ENCODE assay signal across 21 cellular contexts in genomic region chr1:100287162-100287561, GRCh38. TPM values are rescaled to one million over a fixed set of nuclear protein-coding genes. Genes with fewer than 3 reads are reported as not detected.
DNase-seq lines count a peak whose midpoint lies in the region; ATAC-seq, FAIRE-seq and TF ChIP-seq lines count a peak whose summit lies in the region.
"Had no signal": no experiment of that assay in that cellular context is flagged by ENCODE, and none has a peak within 500 bp of the region (broad histone marks: within the 10 kb centered on the region; RNA-seq: fewer than 3 reads in every experiment).

No MANE protein-coding gene starts in this region.

- dilution Hi-C loops in IMR-90 (cut with HindIII; ENCODE audit: low sequenced_read_pairs, unreplicated experiment), result no loop called here

- H3K27me3 ChIP-seq in HepG2 (ENCODE audit: control insufficient read depth in 1 of 2, insufficient read depth in 2 of 2, low read length in 2 of 2) (no peaks in the 10 kb centered on the region), right lobe of liver (no peaks in the 10 kb centered on the region), IMR-90 (ENCODE audit: control insufficient read depth, insufficient read depth, low read length) (no peaks in the 10 kb centered on the region), H1 (replicated peaks in 1 of 4; ENCODE audit: control insufficient read depth in 3 of 4, extremely low read depth in 1 of 4, insufficient read depth in 3 of 4, low read length in 3 of 4) (no peaks in the 10 kb centered on the region), HAP-1 (ENCODE audit: low read depth) (no peaks in the 10 kb centered on the region)
- H3K27me3 ChIP-seq: BLaER1 treated with 17β-estradiol and CSF1 and Interleukin-3, amounts not matched to agents 10 nM and 100 nM had no signal

- H4K20me1 ChIP-seq in HepG2 (ENCODE audit: insufficient read depth, low read length), result no peaks in the 10 kb centered on the region
- H4K20me1 ChIP-seq in IMR-90 (ENCODE audit: insufficient read depth, low read length), result no peaks in the 10 kb centered on the region
- peaks cover 0 to 2% of the 10 kb centered on the region in 2 experiments for H4K20me1 ChIP-seq in H1 (replicated peaks in 1 of 2; ENCODE audit: control insufficient read depth in 1 of 2, insufficient read depth in 2 of 2, low read length in 2 of 2)
- H4K20me1 ChIP-seq in OCI-LY7 (ENCODE audit: insufficient read depth, low read length), result no peaks in the 10 kb centered on the region

- no peaks in the 10 kb centered on the region for H3K9me1 ChIP-seq in IMR-90 (ENCODE audit: insufficient read depth, low read length)

- H3K18ac ChIP-seq in IMR-90 (ENCODE audit: low read depth, low read length) (no peak overlapping the region), H1 (ENCODE audit: extremely low read depth, low read length) (no peak overlapping the region)

- H3K4me3 ChIP-seq in HepG2 (replicated peaks in 1 of 3; ENCODE audit: insufficient read depth in 1 of 3, low read depth in 2 of 3, low read length in 3 of 3) (no peak overlapping the region), right lobe of liver (no peak overlapping the region), IMR-90 (ENCODE audit: insufficient read depth, low read depth, low read length) (no peak overlapping the region), H1 (ENCODE audit: extremely low read depth in 1 of 4, insufficient read depth in 2 of 4, low read depth in 3 of 4, low read length in 4 of 4) (no peak overlapping the region), HAP-1 (no peak overlapping the region), OCI-LY7 (ENCODE audit: low read depth, low read length, poor library complexity, severe bottlenecking) (no peak overlapping the region)
- H3K4me3 ChIP-seq: BLaER1 treated with 17β-estradiol and CSF1 and Interleukin-3, amounts not matched to agents 10 nM and 100 nM had no signal

- H3K4ac ChIP-seq in IMR-90 (ENCODE audit: low read depth, low read length) (no peak overlapping the region), H1 (replicated peaks; ENCODE audit: insufficient read length, low read depth, low read length) (no peak overlapping the region)

- BruUV-seq in HepG2 (replicated peaks; lab: Mats Ljungman, UMichigan), result no TSS peak
- no TSS peak for BruUV-seq in IMR-90 (replicated peaks; lab: Mats Ljungman, UMichigan)
- no TSS peak for BruUV-seq in OCI-LY7 (replicated peaks; lab: Mats Ljungman, UMichigan)

- H2BK120ac ChIP-seq in IMR-90 (ENCODE audit: low read depth, low read length) (no peak overlapping the region), H1 (replicated peaks; ENCODE audit: low read depth, low read length) (no peak overlapping the region)

- H2AK5ac ChIP-seq in IMR-90 (ENCODE audit: low read depth, low read length) (no peak overlapping the region), H1 (ENCODE audit: low read depth, low read length) (no peak overlapping the region)

- no peak overlapping the region for H4K5ac ChIP-seq in IMR-90 (ENCODE audit: low read depth, low read length)
- H4K5ac ChIP-seq in H1 (ENCODE audit: insufficient read length, low read depth, low read length), result no peak overlapping the region

- no peak for TF ChIP-seq POLR2A in HepG2 (IDR thresholded peaks at IDR 0.05; ENCODE audit: insufficient read depth in 1 of 2, low read depth in 2 of 2, low read length in 2 of 2)
- no peak for TF ChIP-seq POLR2A in right lobe of liver (IDR thresholded peaks at IDR 0.05)
- TF ChIP-seq POLR2A in IMR-90 (IDR thresholded peaks at IDR 0.05; ENCODE audit: low read depth, low read length), result no peak
- TF ChIP-seq POLR2A in H1 (IDR thresholded peaks at IDR 0.05; ENCODE audit: control extremely low read depth in 1 of 2, low read depth in 2 of 2, low read length in 2 of 2), result no peak

- WGBS in HepG2 (ENCODE audit: low lambda C conversion rate), result 97% methylated on average over 3 of the region's 3 CpGs
- WGBS in right lobe of liver (ENCODE audit: insufficient coverage, low coverage, low lambda C conversion rate, missing lambda C conversion rate), result 98% methylated on average over 3 of the region's 3 CpGs
- WGBS in IMR-90 (ENCODE audit: extremely low coverage in 2 of 2, insufficient read length in 1 of 2), 2 experiments, result no CpG with 5 or more reads among the region's 3 CpGs
- WGBS in H1 (ENCODE audit: extremely low coverage in 1 of 2, insufficient coverage in 1 of 2, insufficient read length in 1 of 2, insufficient replicate concordance in 2 of 2, low coverage in 1 of 2, low lambda C conversion rate in 2 of 2, missing lambda C conversion rate in 1 of 2), 2 experiments, result 98% methylated on average over 3 of the region's 3 CpGs; no CpG with 5 or more reads in 1 of the 2 experiments

- TF ChIP-seq EP300 in HepG2 (IDR thresholded peaks at IDR 0.05; ENCODE audit: low read depth in 2 of 2, low read length in 2 of 2) (no peak), HepG2 (CRISPR knock-in tag; IDR thresholded peaks at IDR 0.05; ENCODE audit: borderline replicate concordance) (no peak), H1 (IDR thresholded peaks at IDR 0.05; ENCODE audit: borderline replicate concordance in 1 of 2, low read depth in 2 of 2, low read length in 2 of 2) (no peak)

- H3K79me2 ChIP-seq in HepG2 (ENCODE audit: insufficient read depth, low read length) (no peaks in the 10 kb centered on the region), H1 (ENCODE audit: control insufficient read depth in 1 of 2, insufficient read depth in 2 of 2, low read length in 2 of 2) (no peaks in the 10 kb centered on the region), OCI-LY7 (ENCODE audit: insufficient read depth, low read depth, low read length) (no peaks in the 10 kb centered on the region)

- H3K4me2 ChIP-seq in HepG2 (ENCODE audit: low read depth, low read length) (no peak overlapping the region), IMR-90 (ENCODE audit: low read depth, low read length) (no peak overlapping the region), H1 (ENCODE audit: insufficient read depth in 1 of 2, low read depth in 2 of 2, low read length in 2 of 2) (no peak overlapping the region), OCI-LY7 (ENCODE audit: low read length) (no peak overlapping the region)
- H3K4me2 ChIP-seq: BLaER1 treated with 17β-estradiol and CSF1 and Interleukin-3, amounts not matched to agents 10 nM and 100 nM had no signal

- in situ Hi-C loops in HepG2 (cut with HindIII; ENCODE audit: extremely low pct_ligation_motif_present, low pct_unique_long_range_greater_than_20kb), result no loop called here
- in situ Hi-C loops in IMR-90 (cut with MboI; ENCODE audit: low sequenced_read_pairs), result no loop called here
- in situ Hi-C loops in HAP-1 (cut with MboI; ENCODE audit: low sequenced_read_pairs), result no loop called here

- H3K23me2 ChIP-seq in H1 (ENCODE audit: low read depth, low read length), result no peaks in the 10 kb centered on the region

- H4K8ac ChIP-seq in IMR-90 (ENCODE audit: low read depth in 2 of 2, low read length in 2 of 2), result no peak overlapping the region
- no peak overlapping the region for H4K8ac ChIP-seq in H1 (ENCODE audit: extremely low read depth, insufficient read depth, low read length)

- TF ChIP-seq RAD21 in HepG2 (CRISPR knock-in tag; IDR thresholded peaks at IDR 0.05), result no peak
- TF ChIP-seq RAD21 in IMR-90 (IDR thresholded peaks at IDR 0.05; ENCODE audit: low read length), result no peak
- TF ChIP-seq RAD21 in H1 (IDR thresholded peaks at IDR 0.05 in 1 of 2, conservative IDR thresholded peaks at IDR 0.05 in 1 of 2; ENCODE audit: low read depth in 2 of 2, low read length in 2 of 2), result no peak

- H3K79me1 ChIP-seq in IMR-90 (ENCODE audit: low read depth in 1 of 2, low read length in 2 of 2) (peaks cover 3 to 5% of the 10 kb centered on the region in 2 experiments; a peak in 3 of 4 replicates), H1 (ENCODE audit: low read depth, low read length) (no peaks in the 10 kb centered on the region)

- H3K23ac ChIP-seq in IMR-90 (ENCODE audit: low read depth, low read length) (no peak overlapping the region), H1 (ENCODE audit: insufficient read length) (no peak overlapping the region)

- POLR2A ChIA-PET in HepG2 (lab: Yijun Ruan, JAX), result no interaction called here
- POLR2A ChIA-PET in IMR-90 (lab: Charles Lee; ENCODE audit: unreplicated experiment), result interaction anchor here (0.6 to 0.7 kb wide), 2 partner anchors 21 to 514 kb away, joined by 3 read pairs; no protein-coding TSS in a partner anchor
- POLR2A ChIA-PET in H1 (lab: Charles Lee; ENCODE audit: partially characterized antibody), result no interaction called here
- POLR2A ChIA-PET in OCI-LY7 (lab: Charles Lee), result interaction anchor here (0.7 to 1.7 kb wide), 7 partner anchors 9 to 314 kb away, joined by 3 to 5 read pairs (median 3); no protein-coding TSS in a partner anchor

- H4K91ac ChIP-seq in IMR-90 (ENCODE audit: insufficient read depth, low read depth, low read length), result no peak overlapping the region
- no peak overlapping the region for H4K91ac ChIP-seq in H1 (replicated peaks; ENCODE audit: insufficient read length, low read length)

- no peak for FAIRE-seq in HepG2 (lab: Jason Lieb, UNC)
- FAIRE-seq in H1 (lab: Jason Lieb, UNC), result no peak
- FAIRE-seq: D721Med, G401.6, GM12891, GM19239 had no signal

- H3K9ac ChIP-seq in HepG2 (ENCODE audit: insufficient read depth, low read depth, low read length) (no peak overlapping the region), IMR-90 (ENCODE audit: low read depth, low read length) (no peak overlapping the region), H1 (replicated peaks in 1 of 4; ENCODE audit: extremely low read depth in 1 of 4, low read depth in 3 of 4, low read length in 3 of 4) (no peak overlapping the region)
- H3K9ac ChIP-seq: BLaER1 treated with 17β-estradiol and CSF1 and Interleukin-3, amounts not matched to agents 10 nM and 100 nM had no signal

- no peak overlapping the region for H2BK5ac ChIP-seq in IMR-90 (ENCODE audit: low read depth, low read length, poor library complexity, severe bottlenecking)
- H2BK5ac ChIP-seq in H1 (ENCODE audit: low read depth, low read length), result no peak overlapping the region

- no peaks in the 10 kb centered on the region for H3K9me3 ChIP-seq in HepG2 (ENCODE audit: low read length)
- no peaks in the 10 kb centered on the region for H3K9me3 ChIP-seq in right lobe of liver
- no peaks in the 10 kb centered on the region for H3K9me3 ChIP-seq in IMR-90 (ENCODE audit: control insufficient read depth, insufficient read depth, low read length)
- no peaks in the 10 kb centered on the region for H3K9me3 ChIP-seq in H1 (ENCODE audit: insufficient read depth in 2 of 2, low read depth in 1 of 2, low read length in 1 of 2)
- H3K9me3 ChIP-seq in HAP-1, result no peaks in the 10 kb centered on the region
- H3K9me3 ChIP-seq in OCI-LY7 (ENCODE audit: low read length), result no peaks in the 10 kb centered on the region
- H3K9me3 ChIP-seq: BLaER1 treated with 17β-estradiol and CSF1 and Interleukin-3, amounts not matched to agents 10 nM and 100 nM; Caco-2 had no signal

- no peaks in the 10 kb centered on the region for H3K9me2 ChIP-seq in OCI-LY7 (ENCODE audit: insufficient read depth, low read length)

- H3K27ac ChIP-seq in HepG2 (ENCODE audit: extremely low read length, insufficient read depth, low read length) (no peak overlapping the region), right lobe of liver (no peak overlapping the region), IMR-90 (ENCODE audit: insufficient read depth, low read length) (no peak overlapping the region), H1 (ENCODE audit: low read depth, low read length) (no peak overlapping the region), OCI-LY7 (ENCODE audit: low read depth, low read length, poor library complexity, severe bottlenecking) (no peak overlapping the region)
- H3K27ac ChIP-seq: BLaER1 treated with 17β-estradiol and CSF1 and Interleukin-3, amounts not matched to agents 10 nM and 100 nM; C4-2B had no signal

- TF ChIP-seq CTCF in HepG2 (CRISPR knock-in tag; IDR thresholded peaks at IDR 0.05) (no peak), right lobe of liver (IDR thresholded peaks at IDR 0.05) (no peak), IMR-90 (conservative IDR thresholded peaks at IDR 0.05; ENCODE audit: low read depth, low read length) (no peak), H1 (IDR thresholded peaks at IDR 0.05; ENCODE audit: control extremely low read depth in 1 of 3, insufficient read depth in 1 of 3, low read depth in 1 of 3, low read length in 3 of 3) (no peak), OCI-LY7 (conservative IDR thresholded peaks at IDR 0.05; ENCODE audit: low read length) (no peak)

- no peak overlapping the region for H2BK20ac ChIP-seq in IMR-90 (ENCODE audit: low read depth, low read length)
- no peak overlapping the region for H2BK20ac ChIP-seq in H1 (ENCODE audit: low read length)

- H3K56ac ChIP-seq in IMR-90 (ENCODE audit: extremely low read depth, insufficient read depth, low read length) (no peak overlapping the region), H1 (replicated peaks; ENCODE audit: insufficient read length, low read depth, low read length) (no peak overlapping the region)

- H2BK12ac ChIP-seq in H1 (ENCODE audit: low read depth, low read length), result no peak overlapping the region

- CTCF ChIA-PET in HepG2 (lab: Yijun Ruan, JAX; ENCODE audit: low intra/inter-chr PET ratio, low total read pairs), result no interaction called here
- CTCF ChIA-PET in IMR-90 (lab: Yijun Ruan, JAX), result interaction anchor here (0.7 kb wide), 1 partner anchor 30 kb away, joined by 3 read pairs; no protein-coding TSS in a partner anchor
- CTCF ChIA-PET in H1 (lab: Charles Lee; ENCODE audit: partially characterized antibody), result interaction anchor here (0.8 kb wide), 1 partner anchor 21 kb away, joined by 3 read pairs; the partner anchor contains the start of gene RTCA
- CTCF ChIA-PET in OCI-LY7 (lab: Charles Lee; ENCODE audit: unreplicated experiment), result interaction anchor here (0.6 to 1.0 kb wide), 2 partner anchors 14 to 118 kb away, joined by 3 to 4 read pairs; no protein-coding TSS in a partner anchor

- no peak for DNase-seq in HepG2 (ENCODE audit: low spot score)
- no peak for DNase-seq in right lobe of liver
- DNase-seq in IMR-90, result no peak
- DNase-seq in H1 (ENCODE audit: low read depth in 1 of 2, low spot score in 2 of 2), result no peak
- DNase-seq in HAP-1 (ENCODE audit: low spot score in 2 of 2), result no peak
- no peak for DNase-seq in OCI-LY7 (ENCODE audit: low spot score)
- DNase-seq: 8988T; AML-193; Caco-2; Calu3; CD4-positive, alpha-beta T cell; CD8-positive, alpha-beta T cell; DMS79 treated with DMSO at 0.1 percent for 48 hours; GF-D8 had no signal

- no peak overlapping the region for H2BK15ac ChIP-seq in IMR-90 (ENCODE audit: low read depth, low read length)
- no peak overlapping the region for H2BK15ac ChIP-seq in H1 (ENCODE audit: low read length)

- H2AK9ac ChIP-seq in IMR-90 (replicated peaks; ENCODE audit: low read depth, low read length, poor library complexity), result no peak overlapping the region

- ATAC-seq in HepG2 (no peak), right lobe of liver (no peak), IMR-90 (ENCODE audit: low read depth) (no peak), GM21381 (IDR thresholded peaks at IDR 0.05; ENCODE audit: unreplicated experiment) (no peak)
- ATAC-seq: CD8-positive, alpha-beta T cell had no signal

- H3K4me1 ChIP-seq in HepG2 (ENCODE audit: insufficient read depth, low read length) (no peaks in the 10 kb centered on the region), right lobe of liver (no peaks in the 10 kb centered on the region), IMR-90 (ENCODE audit: control insufficient read depth, insufficient read depth, low read length) (no peaks in the 10 kb centered on the region), H1 (replicated peaks in 1 of 4; ENCODE audit: control insufficient read depth in 3 of 4, insufficient read depth in 4 of 4, low read length in 3 of 4) (no peaks in the 10 kb centered on the region), HAP-1 (no peaks in the 10 kb centered on the region), OCI-LY7 (ENCODE audit: insufficient read depth, low read length, poor library complexity, severe bottlenecking) (no peaks in the 10 kb centered on the region)
- H3K4me1 ChIP-seq: BLaER1 treated with 17β-estradiol and CSF1 and Interleukin-3, amounts not matched to agents 10 nM and 100 nM; Caco-2 had no signal

- peaks cover 5 to 58% of the 10 kb centered on the region in 2 experiments; a peak in 4 of 5 replicates for H3K36me3 ChIP-seq in HepG2 (replicated peaks in 1 of 2; ENCODE audit: control insufficient read depth in 1 of 2, insufficient read depth in 2 of 2, low read length in 2 of 2)
- H3K36me3 ChIP-seq in right lobe of liver, result peaks cover 0 to 80% (median 27%) of the 10 kb centered on the region in 4 donors
- H3K36me3 ChIP-seq in IMR-90 (ENCODE audit: control insufficient read depth, insufficient read depth, low read length), result peaks cover 40% of the 10 kb centered on the region
- peaks cover 2 to 55% (median 23%) of the 10 kb centered on the region in 4 experiments; a peak in 7 of 8 replicates for H3K36me3 ChIP-seq in H1 (ENCODE audit: control insufficient read depth in 2 of 4, insufficient read depth in 4 of 4, low read length in 3 of 4)
- H3K36me3 ChIP-seq in HAP-1 (replicated peaks), result peaks cover 67% of the 10 kb centered on the region
- peaks cover 94% of the 10 kb centered on the region for H3K36me3 ChIP-seq in OCI-LY7 (ENCODE audit: insufficient read depth, low read length)

- H2AFZ ChIP-seq in HepG2 (ENCODE audit: low read length) (no peak overlapping the region), IMR-90 (replicated peaks; ENCODE audit: low read length, poor library complexity) (no peak overlapping the region), H1 (ENCODE audit: low read length) (no peak overlapping the region), OCI-LY7 (ENCODE audit: low read length) (no peak overlapping the region)

- intact Hi-C loops in HepG2 (cut with micrococcal nuclease; ENCODE audit: unreplicated experiment) (no loop called here), right lobe of liver (cut with DNase I) (no loop called here), IMR-90 (cut with micrococcal nuclease) (no loop called here), OCI-LY7 (cut with micrococcal nuclease; ENCODE audit: unreplicated experiment) (loop anchor here (10.0 kb wide), 1 partner anchor 168 kb away; no protein-coding TSS in a partner anchor)

- H3K14ac ChIP-seq in IMR-90 (replicated peaks; ENCODE audit: low read depth, low read length), result no peak overlapping the region
- no peak overlapping the region for H3K14ac ChIP-seq in H1 (ENCODE audit: insufficient read length)

RNA-seq across cellular contexts. Expression of gene RTCA, which starts 21.1 kb away (rescaled TPM):
- 31.0 and 37.7 TPM in 2 replicates for total RNA-seq in HepG2 (2016; rRNA removed; fragmentation: Illumina TruSeq; extraction: Trizol)
- total RNA-seq in HepG2 (2016; cell fraction: cytosol; rRNA removed; fragmentation: Illumina TruSeq; extraction: Trizol; ENCODE audit: low read depth), result 7.0 and 7.1 TPM in 2 replicates
- 31.0 and 39.6 TPM in 2 replicates for total RNA-seq in HepG2 (2016; cell fraction: insoluble cytoplasmic fraction; rRNA removed; fragmentation: Illumina TruSeq; extraction: Trizol)
- 21.0 and 21.2 TPM in 2 replicates for total RNA-seq in HepG2 (2016; cell fraction: membrane; rRNA removed; fragmentation: Illumina TruSeq; extraction: Trizol)
- total RNA-seq in HepG2 (2016; cell fraction: nucleus; rRNA removed; fragmentation: Illumina TruSeq; extraction: Trizol), result 25.1 and 25.3 TPM in 2 replicates
- 19.3 and 22.7 TPM in 2 replicates for polyA plus RNA-seq in HepG2 (2011; rRNA removed)
- 10.1 and 13.4 TPM in 2 replicates for polyA plus RNA-seq in HepG2 (2011; cell fraction: cytosol; rRNA removed)
- polyA plus RNA-seq in HepG2 (2011; cell fraction: nucleus; rRNA removed), result 7.0 and 9.6 TPM in 2 replicates
- polyA plus RNA-seq in HepG2 (2012), result 21.3 and 28.6 TPM in 2 replicates
- polyA plus RNA-seq in HepG2 (2016; cell fraction: cytosol; fragmentation: Illumina TruSeq; extraction: Trizol; ENCODE audit: low read depth), result 11.0 and 11.6 TPM in 2 replicates
- 50.8 and 50.9 TPM in 2 replicates for polyA plus RNA-seq in HepG2 (2016; cell fraction: insoluble cytoplasmic fraction; fragmentation: Illumina TruSeq; extraction: Trizol; ENCODE audit: low read depth)
- polyA plus RNA-seq in HepG2 (2016; cell fraction: membrane; fragmentation: Illumina TruSeq; extraction: Trizol; ENCODE audit: low read depth), result 21.7 and 22.9 TPM in 2 replicates
- polyA plus RNA-seq in HepG2 (2016; cell fraction: nucleus; fragmentation: Illumina TruSeq; extraction: Trizol; ENCODE audit: insufficient read depth, low read depth), result 30.3 and 32.0 TPM in 2 replicates
- polyA minus RNA-seq in HepG2 (2011; rRNA and poly(A)+ RNA removed; ENCODE audit: low replicate concordance), result 8.7 and 11.8 TPM in 2 replicates
- polyA minus RNA-seq in HepG2 (2011; cell fraction: cytosol; rRNA and poly(A)+ RNA removed), result 11.2 and 11.9 TPM in 2 replicates
- 31.8 TPM in 2 replicates for polyA minus RNA-seq in HepG2 (2011; cell fraction: nucleus; rRNA and poly(A)+ RNA removed)
- 10 to 100 TPM; 12.5 to 20.1 (median 14.7) TPM for total RNA-seq in right lobe of liver
- total RNA-seq in IMR-90 (2012; rRNA removed), result 29.6 and 45.3 TPM in 2 replicates
- 26.0 and 26.9 TPM in 2 replicates for polyA plus RNA-seq in IMR-90 (2012; rRNA removed)
- polyA plus RNA-seq in IMR-90 (2012; cell fraction: cytosol; rRNA removed), result 10.5 and 15.2 TPM in 2 replicates
- 10.7 and 23.7 TPM in 2 replicates for polyA plus RNA-seq in IMR-90 (2012; cell fraction: nucleus; rRNA removed; ENCODE audit: low replicate concordance)
- total RNA-seq in H1 (2021; fragmentation: NEBNext Ultra II Directional; extraction: Animal tissue kit (Norgen Biotek cat#: 25700)), result 31.6 and 31.8 TPM in 2 replicates
- 10.7 and 13.8 TPM in 2 replicates for polyA plus RNA-seq in H1 (2011; rRNA removed)
- 18.4 TPM for polyA plus RNA-seq in H1 (2011; cell fraction: cytosol; rRNA removed)
- 18.5 TPM for polyA plus RNA-seq in H1 (2011; cell fraction: nucleus; rRNA removed)
- polyA plus RNA-seq in H1 (2012, experiment 1 of 2), result 19.4 to 28.4 TPM (median 23.4 TPM) in 4 replicates
- polyA plus RNA-seq in H1 (2012, experiment 2 of 2), result 3.7 TPM
- 21.3 TPM for polyA plus RNA-seq in H1 (2013, experiment 1 of 2)
- polyA plus RNA-seq in H1 (2013, experiment 2 of 2), result 20.9 TPM
- 11.0 and 14.6 TPM in 2 replicates for polyA minus RNA-seq in H1 (2011; rRNA and poly(A)+ RNA removed)
- 7.4 TPM for polyA minus RNA-seq in H1 (2011; cell fraction: cytosol; rRNA and poly(A)+ RNA removed)
- polyA minus RNA-seq in H1 (2011; cell fraction: nucleus; rRNA and poly(A)+ RNA removed), result 30.4 TPM
- total RNA-seq in OCI-LY7 (2014; rRNA removed; shearing (Covaris generic)), result 25.9 and 45.4 TPM in 2 replicates
- 40.0 and 42.7 TPM in 2 replicates for total RNA-seq in OCI-LY7 (2022)

RNA-seq across cellular contexts. Expression of gene DBT, which starts 37.5 kb away (rescaled TPM):
- 10.2 and 15.8 TPM in 2 replicates for total RNA-seq in HepG2 (2016; rRNA removed; fragmentation: Illumina TruSeq; extraction: Trizol)
- 1.3 and 1.4 TPM in 2 replicates for total RNA-seq in HepG2 (2016; cell fraction: cytosol; rRNA removed; fragmentation: Illumina TruSeq; extraction: Trizol; ENCODE audit: low read depth)
- 9.3 and 15.0 TPM in 2 replicates for total RNA-seq in HepG2 (2016; cell fraction: insoluble cytoplasmic fraction; rRNA removed; fragmentation: Illumina TruSeq; extraction: Trizol)
- total RNA-seq in HepG2 (2016; cell fraction: membrane; rRNA removed; fragmentation: Illumina TruSeq; extraction: Trizol), result 1.9 and 3.0 TPM in 2 replicates
- 10.4 and 13.2 TPM in 2 replicates for total RNA-seq in HepG2 (2016; cell fraction: nucleus; rRNA removed; fragmentation: Illumina TruSeq; extraction: Trizol)
- polyA plus RNA-seq in HepG2 (2011; rRNA removed), result 3.3 and 4.2 TPM in 2 replicates
- 1.3 and 2.1 TPM in 2 replicates for polyA plus RNA-seq in HepG2 (2011; cell fraction: cytosol; rRNA removed)
- 1.00 and 1.3 TPM in 2 replicates for polyA plus RNA-seq in HepG2 (2011; cell fraction: nucleus; rRNA removed)
- polyA plus RNA-seq in HepG2 (2012), result 5.7 and 8.7 TPM in 2 replicates
- polyA plus RNA-seq in HepG2 (2016; cell fraction: cytosol; fragmentation: Illumina TruSeq; extraction: Trizol; ENCODE audit: low read depth), result 0.31 and 0.46 TPM in 2 replicates
- polyA plus RNA-seq in HepG2 (2016; cell fraction: insoluble cytoplasmic fraction; fragmentation: Illumina TruSeq; extraction: Trizol; ENCODE audit: low read depth), result 6.5 and 7.6 TPM in 2 replicates
- polyA plus RNA-seq in HepG2 (2016; cell fraction: membrane; fragmentation: Illumina TruSeq; extraction: Trizol; ENCODE audit: low read depth), result 1.00 and 1.1 TPM in 2 replicates
- polyA plus RNA-seq in HepG2 (2016; cell fraction: nucleus; fragmentation: Illumina TruSeq; extraction: Trizol; ENCODE audit: insufficient read depth, low read depth), result 5.0 TPM in 2 replicates
- 4.5 and 5.8 TPM in 2 replicates for polyA minus RNA-seq in HepG2 (2011; rRNA and poly(A)+ RNA removed; ENCODE audit: low replicate concordance)
- polyA minus RNA-seq in HepG2 (2011; cell fraction: cytosol; rRNA and poly(A)+ RNA removed), result 2.6 and 2.7 TPM in 2 replicates
- polyA minus RNA-seq in HepG2 (2011; cell fraction: nucleus; rRNA and poly(A)+ RNA removed), result 16.3 and 16.9 TPM in 2 replicates
- 10 to 100 TPM in 4 of 6 experiments, 1 to 10 TPM in 2; 5.1 to 32.5 (median 18.2) TPM for total RNA-seq in right lobe of liver
- 3.8 and 7.5 TPM in 2 replicates for total RNA-seq in IMR-90 (2012; rRNA removed)
- polyA plus RNA-seq in IMR-90 (2012; rRNA removed), result 2.4 and 3.4 TPM in 2 replicates
- 0.44 and 0.51 TPM in 2 replicates for polyA plus RNA-seq in IMR-90 (2012; cell fraction: cytosol; rRNA removed)
- polyA plus RNA-seq in IMR-90 (2012; cell fraction: nucleus; rRNA removed; ENCODE audit: low replicate concordance), result 0.38 and 3.1 TPM in 2 replicates
- 24.6 and 25.4 TPM in 2 replicates for total RNA-seq in H1 (2021; fragmentation: NEBNext Ultra II Directional; extraction: Animal tissue kit (Norgen Biotek cat#: 25700))
- polyA plus RNA-seq in H1 (2011; rRNA removed), result 2.1 and 3.3 TPM in 2 replicates
- 5.3 TPM for polyA plus RNA-seq in H1 (2011; cell fraction: cytosol; rRNA removed)
- polyA plus RNA-seq in H1 (2011; cell fraction: nucleus; rRNA removed), result 3.2 TPM
- polyA plus RNA-seq in H1 (2012, experiment 1 of 2), result 8.3 to 20.3 TPM (median 10.4 TPM) in 4 replicates
- polyA plus RNA-seq in H1 (2012, experiment 2 of 2), result 0.39 TPM
- 9.2 TPM for polyA plus RNA-seq in H1 (2013, experiment 1 of 2)
- 9.4 TPM for polyA plus RNA-seq in H1 (2013, experiment 2 of 2)
- polyA minus RNA-seq in H1 (2011; rRNA and poly(A)+ RNA removed), result 9.0 and 14.6 TPM in 2 replicates
- 4.6 TPM for polyA minus RNA-seq in H1 (2011; cell fraction: cytosol; rRNA and poly(A)+ RNA removed)
- polyA minus RNA-seq in H1 (2011; cell fraction: nucleus; rRNA and poly(A)+ RNA removed), result 19.8 TPM
- 1.8 and 3.3 TPM in 2 replicates for total RNA-seq in OCI-LY7 (2014; rRNA removed; shearing (Covaris generic))
- 11.4 and 13.6 TPM in 2 replicates for total RNA-seq in OCI-LY7 (2022)

Comparison
In these comparisons a context has a peak if more than half of its experiments do, and no peak if none do; other contexts are left out.
1. POLR2A ChIA-PET loops: an anchor here in IMR-90 (0.6 to 0.7 kb wide) and OCI-LY7 (0.7 to 1.7 kb wide); none called in HepG2 and H1.
2. Of the 41 proteins assayed by ChIP-seq in both HepG2 and H1: peak only in HepG2: none; only in H1: none; in both: MAFK; in neither: 40.